In genomic region chr1:71967670-71968069, GRCh38 we compare ENCODE assay signal across 12 cellular contexts.
A peak's percentile ranks its signal among the peaks of the same experiment; 100 is the strongest.
DNase-seq lines count a peak whose midpoint lies in the region; ATAC-seq and TF ChIP-seq lines count a peak whose summit lies in the region.
"Had no signal": no experiment of that assay in that cellular context is flagged by ENCODE, and none has a peak within 500 bp of the region (broad histone marks: within the 10 kb centered on the region; RNA-seq: fewer than 3 reads in every experiment).

No MANE protein-coding gene starts in this region.

- no peaks in the 10 kb centered on the region for H3K36me3 ChIP-seq in stomach
- H3K36me3 ChIP-seq: spleen had no signal

- no peak for TF ChIP-seq POLR2A in stomach (IDR thresholded peaks at IDR 0.05)

- H3K27me3 ChIP-seq in stomach: no peaks in the 10 kb centered on the region
- H3K27me3 ChIP-seq: spleen had no signal

- no peak for TF ChIP-seq CTCF in stomach (IDR thresholded peaks at IDR 0.05)

- DNase-seq in kidney glomerular epithelial cell (lab: John Stamatoyannopoulos, UW) (no peak), stomach (no peak), T-helper 1 cell (no peak), NK-92 (lab: John Stamatoyannopoulos, UW; ENCODE audit: unreplicated experiment) (no peak)
- DNase-seq: activated B cell treated with CpG ODN at 0.5 μM for 24 hours, NCI-H2029, NCI-H524, spleen had no signal

- peak; percentile 99 for ATAC-seq in GM18499 (IDR thresholded peaks at IDR 0.05; ENCODE audit: insufficient read depth, unreplicated experiment)
- ATAC-seq in GM19463 (IDR thresholded peaks at IDR 0.05; ENCODE audit: unreplicated experiment): peak; percentile 86
- peak; percentile 89 for ATAC-seq in HG02885 (IDR thresholded peaks at IDR 0.05; ENCODE audit: poor library complexity, unreplicated experiment)
- ATAC-seq in HG03469 (IDR thresholded peaks at IDR 0.05; ENCODE audit: unreplicated experiment): peak; percentile 90

- 40 to 69% (median 51%) methylated on average over 2 of the region's 2 CpGs for WGBS in stomach, 5 donors

- H3K9me3 ChIP-seq in stomach: no peaks in the 10 kb centered on the region
- H3K9me3 ChIP-seq: spleen had no signal

- no peak overlapping the region for H3K4me3 ChIP-seq in stomach
- H3K4me3 ChIP-seq: spleen had no signal

- intact Hi-C loops in stomach (cut with DNase I; ENCODE audit: low total_unique reads): no loop called here

- H3K27ac ChIP-seq in stomach: no peak overlapping the region
- H3K27ac ChIP-seq: spleen had no signal

- no peaks in the 10 kb centered on the region for H3K4me1 ChIP-seq in stomach
- H3K4me1 ChIP-seq: spleen had no signal

- no peak for TF ChIP-seq EP300 in stomach (IDR thresholded peaks at IDR 0.05)
